ENCODE assay signal across 8 cellular contexts in genomic region chr1:44632511-44633072, GRCh38. TPM values are rescaled to one million over a fixed set of nuclear protein-coding genes. Genes with fewer than 3 reads are reported as not detected.
DNase-seq lines count a peak whose midpoint lies in the region; ATAC-seq lines count a peak whose summit lies in the region.

No MANE protein-coding gene starts in this region.

- CTCF ChIA-PET in CD4-positive, alpha-beta memory T cell (lab: Charles Lee; ENCODE audit: partially characterized antibody) = interaction anchor here (1.4 to 5.8 kb wide), 4 partner anchors 10 to 60 kb away, joined by 3 to 45 read pairs (median 6); no protein-coding TSS in a partner anchor

- POLR2A ChIA-PET in CD4-positive, alpha-beta memory T cell (lab: Charles Lee; ENCODE audit: partially characterized antibody) = interaction anchor here (0.8 to 4.9 kb wide), 17 partner anchors 9 to 918 kb away, joined by 3 to 64 read pairs (median 7); partner anchors contain the start of genes AKR1A1, ARMH1, HECTD3 and RNU5D-1

- H3K9me3 Mint-ChIP-seq in CD4-positive, alpha-beta memory T cell = no peaks in the 10 kb centered on the region
- H3K9me3 Mint-ChIP-seq in activated naive CD8-positive, alpha-beta T cell (ENCODE audit: low read depth) = no peaks in the 10 kb centered on the region
- H3K9me3 Mint-ChIP-seq in stimulated activated naive B cell treated with anti-CD40 and anti-IgM and Interleukin-4, amounts not matched to agents 10 μg/mL and 1 μg/mL and 100 μg/mL, for 72 hours = peaks cover 0 to 5% of the 10 kb centered on the region in 2 donors

- H3K4me1 Mint-ChIP-seq in CD4-positive, alpha-beta memory T cell = peaks cover 27 to 53% (median 37%) of the 10 kb centered on the region in 4 donors
- H3K4me1 Mint-ChIP-seq in activated naive CD8-positive, alpha-beta T cell (ENCODE audit: low read depth) = peaks cover 37% of the 10 kb centered on the region
- H3K4me1 Mint-ChIP-seq in stimulated activated naive B cell treated with anti-CD40 and anti-IgM and Interleukin-4, amounts not matched to agents 10 μg/mL and 1 μg/mL and 100 μg/mL, for 72 hours = peaks cover 42 to 48% of the 10 kb centered on the region in 2 donors

- peak overlapping the region; percentile 82 for H3K9ac ChIP-seq in HUES6 (ENCODE audit: low read length)

- H3K4me3 ChIP-seq in CD4-positive, alpha-beta memory T cell (ENCODE audit: low read length in 2 of 2) = peak overlapping the region; percentile 15 to 65
- H3K4me3 ChIP-seq in HUES6 (ENCODE audit: low read depth, low read length) = peak overlapping the region; percentile 67

- no peaks in the 10 kb centered on the region for H3K27me3 ChIP-seq in CD4-positive, alpha-beta memory T cell (ENCODE audit: insufficient read depth, low read length)
- H3K27me3 ChIP-seq in HUES6 (ENCODE audit: control insufficient read depth, insufficient read depth, low read length) = no peaks in the 10 kb centered on the region

- intact Hi-C loops in CD4-positive, alpha-beta memory T cell (cut with micrococcal nuclease) = loop anchor here (1.0 kb wide), 1 partner anchor 42 kb away; the partner anchor contains the start of genes ARMH1 and TMEM53

- peak overlapping the region; percentile 88 to 93 (median 92) for H3K4me3 Mint-ChIP-seq in CD4-positive, alpha-beta memory T cell
- H3K4me3 Mint-ChIP-seq in activated naive CD8-positive, alpha-beta T cell = peak overlapping the region; percentile 90
- H3K4me3 Mint-ChIP-seq in stimulated activated naive B cell treated with anti-CD40 and anti-IgM and Interleukin-4, amounts not matched to agents 10 μg/mL and 1 μg/mL and 100 μg/mL, for 72 hours = peak overlapping the region; percentile 91 to 96

- no peaks in the 10 kb centered on the region for H3K9me3 ChIP-seq in CD4-positive, alpha-beta memory T cell (ENCODE audit: control insufficient read depth in 1 of 2, low read length in 2 of 2)
- H3K9me3 ChIP-seq in HUES6 (ENCODE audit: control insufficient read depth, insufficient read depth, low read depth, low read length) = no peaks in the 10 kb centered on the region

- H3K27me3 Mint-ChIP-seq in CD4-positive, alpha-beta memory T cell = no peaks in the 10 kb centered on the region
- no peaks in the 10 kb centered on the region for H3K27me3 Mint-ChIP-seq in activated naive CD8-positive, alpha-beta T cell
- no peaks in the 10 kb centered on the region for H3K27me3 Mint-ChIP-seq in stimulated activated naive B cell treated with anti-CD40 and anti-IgM and Interleukin-4, amounts not matched to agents 10 μg/mL and 1 μg/mL and 100 μg/mL, for 72 hours

- peak overlapping the region; percentile 85 for H3K27ac ChIP-seq in CD4-positive, alpha-beta memory T cell (ENCODE audit: low read depth, low read length)
- H3K27ac ChIP-seq in HUES6 (ENCODE audit: low read depth, low read length) = peak overlapping the region; percentile 48

- ATAC-seq in stimulated activated naive B cell treated with anti-CD40 and anti-IgM and Interleukin-4, amounts not matched to agents 10 μg/mL and 1 μg/mL and 100 μg/mL, for 72 hours (replicated peaks) = peak in 1 of 2 donors; percentile 1
- no peak for ATAC-seq in HG02798 (IDR thresholded peaks at IDR 0.05; ENCODE audit: poor library complexity, unreplicated experiment)

- H3K36me3 Mint-ChIP-seq in CD4-positive, alpha-beta memory T cell = peaks cover 26 to 54% of the 10 kb centered on the region in 2 donors
- H3K36me3 Mint-ChIP-seq in activated naive CD8-positive, alpha-beta T cell = no peaks in the 10 kb centered on the region
- peaks cover 30 to 41% of the 10 kb centered on the region in 2 donors for H3K36me3 Mint-ChIP-seq in stimulated activated naive B cell treated with anti-CD40 and anti-IgM and Interleukin-4, amounts not matched to agents 10 μg/mL and 1 μg/mL and 100 μg/mL, for 72 hours

- peaks cover 50% of the 10 kb centered on the region for H3K36me3 ChIP-seq in CD4-positive, alpha-beta memory T cell (ENCODE audit: insufficient read depth, low read length)
- H3K36me3 ChIP-seq in HUES6 (ENCODE audit: control insufficient read depth, insufficient read depth, low read length) = peaks cover 47% of the 10 kb centered on the region

- peak overlapping the region; percentile 95 to 97 (median 96) for H3K27ac Mint-ChIP-seq in CD4-positive, alpha-beta memory T cell
- peak overlapping the region; percentile 93 for H3K27ac Mint-ChIP-seq in activated naive CD8-positive, alpha-beta T cell
- H3K27ac Mint-ChIP-seq in stimulated activated naive B cell treated with anti-CD40 and anti-IgM and Interleukin-4, amounts not matched to agents 10 μg/mL and 1 μg/mL and 100 μg/mL, for 72 hours = peak overlapping the region; percentile 98

- no peak for DNase-seq in CD4-positive, alpha-beta memory T cell
- DNase-seq in iPS-NIHi11 (ENCODE audit: low spot score) (peak; percentile 53), GM03348 (ENCODE audit: low spot score) (no peak)
- no peak for DNase-seq in stimulated activated naive B cell treated with anti-CD40 and anti-IgM and Interleukin-4, amounts not matched to agents 10 μg/mL and 1 μg/mL and 100 μg/mL, for 72 hours
- DNase-seq in effector CD8-positive, alpha-beta T cell (lab: John Stamatoyannopoulos, UW) = no peak

- H3K4me1 ChIP-seq in CD4-positive, alpha-beta memory T cell (ENCODE audit: insufficient read depth, low read length) = peaks cover 35% of the 10 kb centered on the region
- peaks cover 18% of the 10 kb centered on the region for H3K4me1 ChIP-seq in HUES6 (ENCODE audit: control insufficient read depth, insufficient read depth, low read length)

RNA-seq across cellular contexts. Expression of gene TMEM53, which starts 41.7 kb away (rescaled TPM):
- total RNA-seq in CD4-positive, alpha-beta memory T cell = 1 to 10 TPM; 1.7 to 2.2 TPM
- 1 to 10 TPM; 3.5 to 5.7 TPM for polyA plus RNA-seq in CD4-positive, alpha-beta memory T cell

RNA-seq across cellular contexts. Expression of gene ARMH1, which starts 41.9 kb away (rescaled TPM):
- 10 to 100 TPM; 64.0 to 74.5 TPM for total RNA-seq in CD4-positive, alpha-beta memory T cell
- 10 to 100 TPM; 26.0 to 30.4 TPM for polyA plus RNA-seq in CD4-positive, alpha-beta memory T cell
